Comparison of ENCODE assay signal across 21 cellular contexts in genomic region chr18:59458575-59458974, GRCh38.
A peak's percentile ranks its signal among the peaks of the same experiment; 100 is the strongest.
DNase-seq lines count a peak whose midpoint lies in the region; ATAC-seq and TF ChIP-seq lines count a peak whose summit lies in the region.
"Had no signal": no experiment of that assay in that cellular context is flagged by ENCODE, and none has a peak within 500 bp of the region (broad histone marks: within the 10 kb centered on the region; RNA-seq: fewer than 3 reads in every experiment).

No MANE protein-coding gene starts in this region.

- H3K4me2 ChIP-seq in hepatocyte = no peak overlapping the region
- H3K4me2 ChIP-seq: A549; BLaER1 treated with 17β-estradiol and CSF1 and Interleukin-3, amounts not matched to agents 10 nM and 100 nM had no signal

- H3K4me3 ChIP-seq in hepatocyte = no peak overlapping the region
- no peak overlapping the region for H3K4me3 ChIP-seq in upper lobe of right lung
- no peak overlapping the region for H3K4me3 ChIP-seq in thyroid gland (replicated peaks in 1 of 3)
- H3K4me3 ChIP-seq: A549; BLaER1 treated with 17β-estradiol and CSF1 and Interleukin-3, amounts not matched to agents 10 nM and 100 nM had no signal

- no peak for TF ChIP-seq POLR2A in thyroid gland (IDR thresholded peaks at IDR 0.05)

- no peak overlapping the region for H3K4me3 Mint-ChIP-seq in mesothelial cell of epicardium
- H3K4me3 Mint-ChIP-seq: B cell; CD4-positive, alpha-beta T cell; CD8-positive, alpha-beta T cell had no signal

- H3K27ac Mint-ChIP-seq in mesothelial cell of epicardium = peak overlapping the region; percentile 62
- H3K27ac Mint-ChIP-seq: B cell; CD4-positive, alpha-beta T cell; CD8-positive, alpha-beta T cell had no signal

- peaks cover 44% of the 10 kb centered on the region for H3K4me1 Mint-ChIP-seq in mesothelial cell of epicardium
- H3K4me1 Mint-ChIP-seq: B cell had no signal

- H3K27ac ChIP-seq in hepatocyte (peak overlapping the region; percentile 5), upper lobe of right lung (no peak overlapping the region), thyroid gland (no peak overlapping the region)
- H3K27ac ChIP-seq: 22Rv1; A549; BLaER1 treated with 17β-estradiol and CSF1 and Interleukin-3, amounts not matched to agents 10 nM and 100 nM; C4-2B had no signal

- intact Hi-C loops in upper lobe of right lung (cut with DNase I) (loop anchor here (10.0 kb wide), 1 partner anchor 366 kb away; no protein-coding TSS in a partner anchor), thyroid gland (cut with DNase I) (no loop called here)

- H3K36me3 ChIP-seq in hepatocyte (replicated peaks; ENCODE audit: insufficient read depth, low read depth) = no peaks in the 10 kb centered on the region
- H3K36me3 ChIP-seq in upper lobe of right lung = no peaks in the 10 kb centered on the region
- no peaks in the 10 kb centered on the region for H3K36me3 ChIP-seq in thyroid gland
- H3K36me3 ChIP-seq: BLaER1 treated with 17β-estradiol and CSF1 and Interleukin-3, amounts not matched to agents 10 nM and 100 nM had no signal

- H3K4me1 ChIP-seq in hepatocyte (ENCODE audit: insufficient read depth) (peaks cover 11% of the 10 kb centered on the region), upper lobe of right lung (peaks cover 5% of the 10 kb centered on the region), thyroid gland (no peaks in the 10 kb centered on the region)
- H3K4me1 ChIP-seq: A549; BLaER1 treated with 17β-estradiol and CSF1 and Interleukin-3, amounts not matched to agents 10 nM and 100 nM had no signal

- ATAC-seq in upper lobe of right lung = no peak
- ATAC-seq: CD8-positive, alpha-beta T cell had no signal

- H3K9me3 Mint-ChIP-seq in mesothelial cell of epicardium = no peaks in the 10 kb centered on the region
- H3K9me3 Mint-ChIP-seq: CD4-positive, alpha-beta T cell; CD8-positive, alpha-beta T cell had no signal

- TF ChIP-seq CTCF in hepatocyte (IDR thresholded peaks at IDR 0.05; ENCODE audit: poor library complexity) = no peak
- no peak for TF ChIP-seq CTCF in mesothelial cell of epicardium (IDR thresholded peaks at IDR 0.05; ENCODE audit: unreplicated experiment)
- TF ChIP-seq CTCF in upper lobe of right lung (IDR thresholded peaks at IDR 0.05) = no peak
- TF ChIP-seq CTCF in thyroid gland (IDR thresholded peaks at IDR 0.05) = no peak

- peaks cover 4% of the 10 kb centered on the region for H3K27me3 ChIP-seq in hepatocyte
- no peaks in the 10 kb centered on the region for H3K27me3 ChIP-seq in upper lobe of right lung
- no peaks in the 10 kb centered on the region for H3K27me3 ChIP-seq in thyroid gland
- H3K27me3 ChIP-seq: BLaER1 treated with 17β-estradiol and CSF1 and Interleukin-3, amounts not matched to agents 10 nM and 100 nM had no signal

- no peaks in the 10 kb centered on the region for H3K9me2 ChIP-seq in hepatocyte (replicated peaks; ENCODE audit: insufficient read depth)

- DNase-seq in ELF-1 (ENCODE audit: low read depth, low spot score) (peak; percentile 67), amniotic epithelial cell (ENCODE audit: low read depth) (peak; percentile 63), hepatocyte (ENCODE audit: low spot score) (peak; percentile 22), mesothelial cell of epicardium (ENCODE audit: low spot score in 2 of 2, unreplicated experiment in 2 of 2) (no peak), T-helper 1 cell (no peak), ureter (ENCODE audit: low spot score) (no peak), upper lobe of right lung (no peak), thyroid gland (no peak)
- DNase-seq: CD4-positive, alpha-beta T cell; CD8-positive, alpha-beta T cell; DMS 273 treated with DMSO at 0.1 percent for 48 hours; DMS153; DMS79; DND-41; EL; GF-D8 had no signal

- peaks cover 18% of the 10 kb centered on the region for H3K27me3 Mint-ChIP-seq in mesothelial cell of epicardium (ENCODE audit: low read depth)

- peaks cover 7% of the 10 kb centered on the region for H3K36me3 Mint-ChIP-seq in mesothelial cell of epicardium
- H3K36me3 Mint-ChIP-seq: CD8-positive, alpha-beta T cell had no signal

- H4K20me1 ChIP-seq in hepatocyte (ENCODE audit: insufficient read depth, poor library complexity, severe bottlenecking) = no peaks in the 10 kb centered on the region
- H4K20me1 ChIP-seq: BLaER1 treated with 17β-estradiol and CSF1 and Interleukin-3, amounts not matched to agents 10 nM and 100 nM had no signal

- no peaks in the 10 kb centered on the region for H3K79me2 ChIP-seq in hepatocyte

- 38% methylated on average over 8 of the region's 8 CpGs for WGBS in hepatocyte (ENCODE audit: low lambda C conversion rate, missing lambda C conversion rate)
- WGBS in thyroid gland, 2 donors = 50 to 64% methylated on average over 8 of the region's 8 CpGs

- H2AFZ ChIP-seq in hepatocyte = no peak overlapping the region

- H3K9me3 ChIP-seq in hepatocyte (ENCODE audit: low read depth) = no peaks in the 10 kb centered on the region
- H3K9me3 ChIP-seq in upper lobe of right lung = no peaks in the 10 kb centered on the region
- H3K9me3 ChIP-seq in thyroid gland = no peaks in the 10 kb centered on the region
- H3K9me3 ChIP-seq: A549; BLaER1 treated with 17β-estradiol and CSF1 and Interleukin-3, amounts not matched to agents 10 nM and 100 nM had no signal

Comparison
In these comparisons a context has a peak if more than half of its experiments do, and no peak if none do; other contexts are left out.
1. DNase-seq: peak in ELF-1 (single experiment), amniotic epithelial cell (single experiment) and hepatocyte (single experiment); none in mesothelial cell of epicardium (0 of 2), T-helper 1 cell (0 of 5), ureter (single experiment), upper lobe of right lung (single experiment) and thyroid gland (0 of 2).